Comparison of ENCODE assay signal across 29 cellular contexts in the genomic region with DNA sequence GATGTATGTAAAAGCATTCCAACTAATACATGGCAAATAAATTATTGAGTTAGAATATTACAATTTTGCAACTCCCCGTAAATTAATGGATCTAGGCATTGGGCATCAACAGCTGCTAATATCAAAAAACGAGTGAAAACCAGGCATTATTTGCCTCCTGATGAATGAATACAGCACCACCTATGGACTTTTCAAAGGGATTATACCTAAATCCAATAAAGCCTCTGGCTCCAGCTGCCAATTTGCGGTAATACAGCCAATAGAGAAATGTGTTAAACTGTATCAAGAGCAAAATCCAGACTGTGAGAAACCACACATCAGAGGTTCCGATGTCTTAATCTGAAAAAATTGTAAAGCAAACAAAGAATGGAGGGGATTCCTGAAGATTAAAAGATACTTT. TPM values are rescaled to one million over a fixed set of nuclear protein-coding genes. Genes with fewer than 3 reads are reported as not detected.
DNase-seq lines count a peak whose midpoint lies in the region; ATAC-seq and TF ChIP-seq lines count a peak whose summit lies in the region.
"Had no signal": no experiment of that assay in that cellular context is flagged by ENCODE, and none has a peak within 500 bp of the region (broad histone marks: within the 10 kb centered on the region; RNA-seq: fewer than 3 reads in every experiment).

No MANE protein-coding gene starts in this region.

- H3K27ac ChIP-seq in breast epithelium, result no peak overlapping the region
- H3K27ac ChIP-seq: foreskin keratinocyte, left ventricle myocardium inferior, parathyroid adenoma had no signal

- no peak overlapping the region for H3K4me3 Mint-ChIP-seq in MCF 10A (ENCODE audit: unreplicated experiment)
- H3K4me3 Mint-ChIP-seq: activated naive CD8-positive, alpha-beta T cell treated with anti-CD3 and anti-CD28 coated beads for 36 hours; activated T-helper 17 cell treated with anti-CD3 and anti-CD28 coated beads, Interleukin-2, amount 50 U/mL, for 72 hours; central memory CD8-positive, alpha-beta T cell; nephron; T-helper 17 cell; type B pancreatic cell had no signal

- H3K27me3 ChIP-seq in breast epithelium, result no peaks in the 10 kb centered on the region
- H3K27me3 ChIP-seq: foreskin keratinocyte had no signal

- no peaks in the 10 kb centered on the region for H3K36me3 Mint-ChIP-seq in MCF 10A (ENCODE audit: insufficient read depth, unreplicated experiment)
- H3K36me3 Mint-ChIP-seq: type B pancreatic cell had no signal

- H3K27ac Mint-ChIP-seq in MCF 10A (ENCODE audit: low read depth, unreplicated experiment), result no peak overlapping the region
- H3K27ac Mint-ChIP-seq: activated naive CD8-positive, alpha-beta T cell treated with anti-CD3 and anti-CD28 coated beads for 36 hours; activated T-helper 17 cell treated with anti-CD3 and anti-CD28 coated beads, Interleukin-2, amount 50 U/mL, for 72 hours; CD4-positive, CD25-positive, alpha-beta regulatory T cell; nephron; T-helper 17 cell; type B pancreatic cell had no signal

- intact Hi-C loops in MCF 10A (cut with micrococcal nuclease), result no loop called here
- intact Hi-C loops in breast epithelium (cut with DNase I; ENCODE audit: low total_unique reads), result no loop called here

- H3K9me3 Mint-ChIP-seq in MCF 10A (ENCODE audit: unreplicated experiment), result peaks cover 3% of the 10 kb centered on the region
- H3K9me3 Mint-ChIP-seq: central memory CD8-positive, alpha-beta T cell had no signal

- no peak for ATAC-seq in GM21423 (IDR thresholded peaks at IDR 0.05; ENCODE audit: unreplicated experiment)
- ATAC-seq in HG03520 (IDR thresholded peaks at IDR 0.05; ENCODE audit: unreplicated experiment), result no peak
- ATAC-seq: activated T-helper 17 cell treated with anti-CD3 and anti-CD28 coated beads, Interleukin-2, amount 50 U/mL, for 72 hours; foreskin keratinocyte; K562; sciatic nerve; T-helper 17 cell had no signal

- H3K4me3 ChIP-seq in breast epithelium, result no peak overlapping the region
- H3K4me3 ChIP-seq: K562, left ventricle myocardium inferior had no signal

- no peak for TF ChIP-seq POLR2A in breast epithelium (IDR thresholded peaks at IDR 0.05)

- CTCF ChIA-PET in MCF 10A (lab: Yijun Ruan, JAX), result interaction anchor here (0.6 to 0.7 kb wide), 2 partner anchors 84 to 1138 kb away, joined by 3 to 6 read pairs; no protein-coding TSS in a partner anchor

- BruUV-seq in MCF 10A (replicated peaks; lab: Mats Ljungman, UMichigan), result no TSS peak

- H3K9me3 ChIP-seq in breast epithelium, result no peaks in the 10 kb centered on the region

- DNase-seq in MCF 10A (ENCODE audit: unreplicated experiment) (peak; percentile 4), breast epithelium (ENCODE audit: low spot score in 2 of 2) (no peak), NCI-H524 treated with DMSO at 0.1 percent for 48 hours (lab: John Stamatoyannopoulos, UW) (peak; percentile 70), SW480 (ENCODE audit: low spot score) (peak; percentile 11), superior temporal gyrus (ENCODE audit: extremely low spot score) (no peak), RPMI8226 (no peak)
- DNase-seq: activated naive CD8-positive, alpha-beta T cell treated with anti-CD3 and anti-CD28 coated beads for 36 hours; CD4-positive, CD25-positive, alpha-beta regulatory T cell; DMS 273 treated with DMSO at 0.1 percent for 48 hours; erythroblast; foreskin keratinocyte; H7; hippocampal formation; left ventricle myocardium inferior; NCI-H1048; NCI-H1930; Right ventricle myocardium superior; stimulated activated CD4-positive, alpha-beta T cell treated with anti-CD3 and anti-CD28 coated beads, Interleukin-15, amount 100 ng/mL, for 24 hours; T-helper 17 cell had no signal

- H3K4me1 Mint-ChIP-seq in MCF 10A (ENCODE audit: insufficient read depth, unreplicated experiment), result no peaks in the 10 kb centered on the region
- H3K4me1 Mint-ChIP-seq: activated naive CD8-positive, alpha-beta T cell treated with anti-CD3 and anti-CD28 coated beads for 36 hours; activated T-helper 17 cell treated with anti-CD3 and anti-CD28 coated beads, Interleukin-2, amount 50 U/mL, for 72 hours; CD4-positive, CD25-positive, alpha-beta regulatory T cell; central memory CD8-positive, alpha-beta T cell; nephron; T-helper 17 cell had no signal

- H3K4me1 ChIP-seq in breast epithelium, result no peaks in the 10 kb centered on the region
- H3K4me1 ChIP-seq: foreskin keratinocyte, parathyroid adenoma had no signal

- TF ChIP-seq CTCF in MCF 10A (IDR thresholded peaks at IDR 0.05; ENCODE audit: unreplicated experiment), result no peak
- TF ChIP-seq CTCF in breast epithelium (IDR thresholded peaks at IDR 0.05), result no peak

- H3K27me3 Mint-ChIP-seq in MCF 10A (ENCODE audit: insufficient read depth, unreplicated experiment), result no peaks in the 10 kb centered on the region
- H3K27me3 Mint-ChIP-seq: activated naive CD8-positive, alpha-beta T cell treated with anti-CD3 and anti-CD28 coated beads for 36 hours; activated T-helper 17 cell treated with anti-CD3 and anti-CD28 coated beads, Interleukin-2, amount 50 U/mL, for 72 hours; T-helper 17 cell; type B pancreatic cell had no signal

- POLR2A ChIA-PET in MCF 10A (lab: Yijun Ruan, JAX), result interaction anchor here (1.1 kb wide), 1 partner anchor 33 kb away, joined by 3 read pairs; a partner anchor contains a TSS

- no peaks in the 10 kb centered on the region for H3K36me3 ChIP-seq in breast epithelium
- H3K36me3 ChIP-seq: left ventricle myocardium inferior had no signal

RNA-seq across cellular contexts. Expression of a gene that starts 16.3 kb away (rescaled TPM):
- not detected in 2 replicates for total RNA-seq in MCF 10A (2022)
- total RNA-seq in breast epithelium, result not detected
- total RNA-seq: activated naive CD8-positive, alpha-beta T cell treated with anti-CD3 and anti-CD28 coated beads for 36 hours; activated T-helper 17 cell treated with anti-CD3 and anti-CD28 coated beads, Interleukin-2, amount 50 U/mL, for 72 hours; astrocyte; CD4-positive, CD25-positive, alpha-beta regulatory T cell; foreskin keratinocyte; H7; K562; left ventricle myocardium inferior; Right ventricle myocardium superior; sciatic nerve; T-helper 17 cell had no signal

RNA-seq across cellular contexts. Expression of a gene that starts 26.2 kb away (rescaled TPM):
- total RNA-seq in MCF 10A (2022) (12.4 and 13.3 TPM in 2 replicates), breast epithelium (10 to 100 TPM in 2 of 3 donors, 1 to 10 TPM in 1; 9.9 to 20.5 (median 13.1) TPM)

RNA-seq across cellular contexts. Expression of a gene that starts 33.1 kb away (rescaled TPM):
- total RNA-seq in MCF 10A (2022) (6.2 and 11.3 TPM in 2 replicates), breast epithelium (10 to 100 TPM; 24.5 to 34.4 (median 25.3) TPM)
- total RNA-seq: activated T-helper 17 cell treated with anti-CD3 and anti-CD28 coated beads, Interleukin-2, amount 50 U/mL, for 72 hours; CD4-positive, CD25-positive, alpha-beta regulatory T cell; T-helper 17 cell had no signal

RNA-seq across cellular contexts. Expression of a gene that starts 38.6 kb away (rescaled TPM):
- total RNA-seq in MCF 10A (2022), result 29.8 and 35.3 TPM in 2 replicates
- total RNA-seq in breast epithelium, result 10 to 100 TPM; 74.4 to 93.3 (median 82.0) TPM

Comparison
In these comparisons a context has a peak if more than half of its experiments do, and no peak if none do; other contexts are left out.
1. DNase-seq: peak in MCF 10A (single experiment), NCI-H524 treated with DMSO at 0.1 percent for 48 hours (single experiment) and SW480 (single experiment); none in breast epithelium (0 of 2), superior temporal gyrus (single experiment) and RPMI8226 (single experiment).